21 cellular contexts compared by ENCODE assay signal in genomic region chr18:32358529-32358928, GRCh38.
"Had no signal": no experiment of that assay in that cellular context is flagged by ENCODE, and none has a peak within 500 bp of the region (broad histone marks: within the 10 kb centered on the region; RNA-seq: fewer than 3 reads in every experiment).

No MANE protein-coding gene starts in this region.

- H3K9me3 ChIP-seq: heart right ventricle, mucosa of descending colon, prostate gland, suprapubic skin, tibial nerve had no signal

- H3K27me3 ChIP-seq: heart right ventricle, suprapubic skin, tibial nerve had no signal

- H3K36me3 ChIP-seq: heart right ventricle, prostate gland, suprapubic skin, tibial nerve had no signal

- H3K4me3 ChIP-seq: heart right ventricle, lung, mucosa of descending colon, prostate gland, suprapubic skin, tibial nerve had no signal

- H3K27ac ChIP-seq: prostate gland, suprapubic skin, tibial nerve had no signal

- DNase-seq: activated CD4-positive, alpha-beta T cell treated with anti-CD3 and anti-CD28 coated beads for 48 hours; activated CD4-positive, alpha-beta T cell treated with anti-CD3 and anti-CD28 coated beads, Interleukin-2, amount 50 U/mL, for 48 hours; activated CD8-positive, alpha-beta memory T cell treated with anti-CD3 and anti-CD28 coated beads for 24 hours; activated effector memory CD4-positive, alpha-beta T cell treated with Interleukin-2 at 50 U/mL for 16 hours; activated naive CD4-positive, alpha-beta T cell treated with Interleukin-2 at 50 U/mL for 16 hours; aorta; central memory CD4-positive, alpha-beta T cell; foreskin fibroblast; heart right ventricle; mucosa of descending colon; retina; stimulated activated CD4-positive, alpha-beta T cell treated with anti-CD3 and anti-CD28 coated beads, Interleukin-15, amount 100 ng/mL, for 24 hours; stimulated activated CD4-positive, alpha-beta T cell treated with anti-CD3 and anti-CD28 coated beads, Interleukin-2, amount 100 ng/mL, for 24 hours; stimulated activated naive CD4-positive, alpha-beta T cell; T-helper 1 cell had no signal

- ATAC-seq: esophagus mucosa; mucosa of descending colon; natural killer cell treated with Interleukin-12 subunit alpha and Interleukin-12 subunit beta and Interleukin-15 and Interleukin-18, amount 100 ng/mL, for 72 hours had no signal

- H3K4me1 ChIP-seq: prostate gland had no signal
